8 cellular contexts compared by ENCODE assay signal in genomic region chr16:56600398-56600999, GRCh38. TPM values are rescaled to one million over a fixed set of nuclear protein-coding genes. Genes with fewer than 3 reads are reported as not detected.
DNase-seq lines count a peak whose midpoint lies in the region; ATAC-seq, FAIRE-seq and TF ChIP-seq lines count a peak whose summit lies in the region.

No MANE protein-coding gene starts in this region.

- no peak for TF ChIP-seq EP300 in K562 (IDR thresholded peaks at IDR 0.05; ENCODE audit: low read length)

- DNase-seq in AG10803 (ENCODE audit: low read depth) (peak; percentile 60), NCI-H748 (lab: John Stamatoyannopoulos, UW; ENCODE audit: unreplicated experiment) (peak; percentile 33), K562 (ENCODE audit: extremely low read depth in 1 of 4, low spot score in 3 of 4) (peak; percentile 47 to 61 (median 56)), kidney epithelial cell (ENCODE audit: low read depth) (no peak), thoracic aorta (ENCODE audit: low spot score) (no peak), NCI-H2029 treated with DMSO at 0.1 percent for 48 hours (lab: John Stamatoyannopoulos, UW) (no peak), NCI-H446 treated with DMSO at 0.1 percent for 48 hours (lab: John Stamatoyannopoulos, UW) (no peak)

- POLR2A ChIA-PET in K562 (lab: Yijun Ruan, JAX) = interaction anchor here (0.6 to 1.0 kb wide), 3 partner anchors 101 to 463 kb away, joined by 3 to 4 read pairs (median 4); no protein-coding TSS in a partner anchor

- in situ Hi-C loops in K562 (cut with MboI) = no loop called here

- no peak overlapping the region for H3K4me2 ChIP-seq in K562 (ENCODE audit: insufficient read depth, low read length)

- H3K4me1 ChIP-seq in K562 (replicated peaks in 1 of 2; ENCODE audit: control insufficient read depth in 2 of 2, insufficient read depth in 2 of 2, low read length in 2 of 2) (no peaks in the 10 kb centered on the region; a peak in 1 of 5 replicates), thoracic aorta (ENCODE audit: control insufficient read depth in 1 of 2, low read depth in 2 of 2) (no peaks in the 10 kb centered on the region)

- no peak overlapping the region for H3K9ac ChIP-seq in K562 (ENCODE audit: insufficient read depth in 1 of 2, low read depth in 2 of 2, low read length in 2 of 2)

- no peak overlapping the region for H3K27ac ChIP-seq in K562 (ENCODE audit: extremely low read depth, low read depth, low read length)
- no peak overlapping the region for H3K27ac ChIP-seq in thoracic aorta

- no peaks in the 10 kb centered on the region for H4K20me1 ChIP-seq in K562 (replicated peaks; ENCODE audit: control insufficient read depth, insufficient read depth, low read length)

- H3K27me3 ChIP-seq in K562 (ENCODE audit: control insufficient read depth in 2 of 2, insufficient read depth in 2 of 2, low read length in 2 of 2) = peaks cover 3 to 16% of the 10 kb centered on the region in 2 experiments; a peak in 2 of 5 replicates
- H3K27me3 ChIP-seq in kidney epithelial cell (ENCODE audit: control insufficient read depth, insufficient read depth, low read length) = no peaks in the 10 kb centered on the region
- no peaks in the 10 kb centered on the region for H3K27me3 ChIP-seq in thoracic aorta (replicated peaks; ENCODE audit: insufficient read depth)

- H3K9me3 ChIP-seq in K562 (replicated peaks; ENCODE audit: control insufficient read depth, insufficient read depth, low read depth, low read length) (no peaks in the 10 kb centered on the region), thoracic aorta (no peaks in the 10 kb centered on the region)

- TF ChIP-seq CTCF in AG10803 (conservative IDR thresholded peaks at IDR 0.05; ENCODE audit: low read length) = peak; percentile 82
- peak; percentile 78 for TF ChIP-seq CTCF in GM12872 (IDR thresholded peaks at IDR 0.05; ENCODE audit: insufficient read depth, low read depth, low read length)
- TF ChIP-seq CTCF in K562 (IDR thresholded peaks at IDR 0.05 in 2 of 3, conservative IDR thresholded peaks at IDR 0.05 in 1 of 3; ENCODE audit: insufficient read depth in 2 of 3, low read depth in 1 of 3, low read length in 3 of 3) = peak; percentile 61 to 74 (median 73)
- peak; percentile 68 for TF ChIP-seq CTCF in kidney epithelial cell (IDR thresholded peaks at IDR 0.05; ENCODE audit: insufficient read depth, low read length, poor library complexity, severe bottlenecking)
- TF ChIP-seq CTCF in thoracic aorta (IDR thresholded peaks at IDR 0.05) = peak; percentile 59

- intact Hi-C loops in K562 (cut with micrococcal nuclease) = no loop called here

- no peaks in the 10 kb centered on the region for H3K9me1 ChIP-seq in K562 (ENCODE audit: control insufficient read depth, insufficient read depth, low read length)

- H3K36me3 ChIP-seq in K562 (ENCODE audit: control insufficient read depth, insufficient read depth, low read length) (no peaks in the 10 kb centered on the region), kidney epithelial cell (ENCODE audit: control insufficient read depth, insufficient read depth, low read length) (no peaks in the 10 kb centered on the region), thoracic aorta (no peaks in the 10 kb centered on the region)

- ATAC-seq in K562 (peak; percentile 78), thoracic aorta (ENCODE audit: insufficient number of reproducible peaks, low FRiP score, low read depth) (no peak)

- H3K79me2 ChIP-seq in K562 (ENCODE audit: control insufficient read depth, insufficient read depth, low read length) = no peaks in the 10 kb centered on the region

- no peak overlapping the region for H2AFZ ChIP-seq in K562 (ENCODE audit: low read depth, low read length)

- WGBS in K562 (ENCODE audit: insufficient coverage, low coverage, missing lambda C conversion rate) = under 1% methylated on average over 8 of the region's 8 CpGs

- CTCF ChIA-PET in K562 (lab: Yijun Ruan, JAX; ENCODE audit: low intra/inter-chr PET ratio) = interaction anchor here (0.6 to 1.2 kb wide), 3 partner anchors 22 to 101 kb away, joined by 3 to 4 read pairs (median 4); no protein-coding TSS in a partner anchor

- BruUV-seq in K562 (replicated peaks; lab: Mats Ljungman, UMichigan) = no TSS peak

- peak; percentile 90 for FAIRE-seq in K562 (lab: Jason Lieb, UNC)

- H3K4me3 ChIP-seq in AG10803 (ENCODE audit: low read length) (no peak overlapping the region), K562 (no peak overlapping the region), kidney epithelial cell (ENCODE audit: low read depth, low read length) (no peak overlapping the region), thoracic aorta (no peak overlapping the region)

- no peak for TF ChIP-seq POLR2A in K562 (conservative IDR thresholded peaks at IDR 0.05)

- peak; percentile 25 to 61 for TF ChIP-seq RAD21 in K562 (CRISPR knock-in tag; conservative IDR thresholded peaks at IDR 0.05 in 1 of 2, IDR thresholded peaks at IDR 0.05 in 1 of 2)

RNA-seq across cellular contexts. Expression of gene MT2A, which starts 7.9 kb away (rescaled TPM):
- 2.9 and 6.0 TPM in 2 replicates for total RNA-seq in K562 (2011; cell fraction: chromatin; rRNA removed; ENCODE audit: low replicate concordance)
- total RNA-seq in K562 (2011; cell fraction: nucleolus; rRNA removed) = 4.5 and 5.5 TPM in 2 replicates
- total RNA-seq in K562 (2011; cell fraction: nucleoplasm; rRNA removed) = 10.5 and 11.7 TPM in 2 replicates
- 7.3 and 11.7 TPM in 2 replicates for total RNA-seq in K562 (2014; rRNA removed)
- 1.9 and 2.0 TPM in 2 replicates for total RNA-seq in K562 (2014; rRNA removed; fragmentation: Illumina TruSeq; extraction: Trizol)
- 4.7 and 8.5 TPM in 2 replicates for total RNA-seq in K562 (2015; rRNA removed; fragmentation: Illumina TruSeq; extraction: Trizol)
- 11.9 and 14.4 TPM in 2 replicates for total RNA-seq in K562 (2021)
- polyA plus RNA-seq in K562 (2011; rRNA removed) = 7.0 and 30.7 TPM in 2 replicates
- 23.6 and 39.9 TPM in 2 replicates for polyA plus RNA-seq in K562 (2011; cell fraction: cytosol; rRNA removed)
- 12.3 and 26.2 TPM in 2 replicates for polyA plus RNA-seq in K562 (2011; cell fraction: nucleus; rRNA removed)
- polyA plus RNA-seq in K562 (2012) = 35.6 and 55.2 TPM in 2 replicates
- polyA plus RNA-seq in K562 (2014; fragmentation: Illumina TruSeq; extraction: Trizol) = 3.6 and 5.9 TPM in 2 replicates
- 10 to 100 TPM; 13.3 to 16.9 TPM for polyA plus RNA-seq in K562 (2014; fragmentation: Nextera tagmentation; extraction: Ambion mirVana)
- 10.0 and 12.0 TPM in 2 replicates for polyA plus RNA-seq in K562 (2014; rRNA removed)
- polyA minus RNA-seq in K562 (2011; rRNA and poly(A)+ RNA removed) = 2.3 and 3.7 TPM in 2 replicates
- 25.7 and 72.6 TPM in 2 replicates for polyA minus RNA-seq in K562 (2011; cell fraction: cytosol; rRNA and poly(A)+ RNA removed)
- 3.9 and 11.7 TPM in 2 replicates for polyA minus RNA-seq in K562 (2011; cell fraction: nucleus; rRNA and poly(A)+ RNA removed)
- 139 and 338 TPM in 2 replicates for total RNA-seq in kidney epithelial cell
- total RNA-seq in thoracic aorta = 100 to 1,000 TPM; 107 to 185 TPM

RNA-seq across cellular contexts. Expression of gene MT3, which starts 11.2 kb away (rescaled TPM):
- total RNA-seq in K562 (2011; cell fraction: chromatin; rRNA removed; ENCODE audit: low replicate concordance) = not detected in 2 replicates
- not detected in 2 replicates for total RNA-seq in K562 (2011; cell fraction: nucleolus; rRNA removed)
- not detected in 2 replicates for total RNA-seq in K562 (2011; cell fraction: nucleoplasm; rRNA removed)
- total RNA-seq in K562 (2014; rRNA removed) (not detected in 2 replicates), K562 (2014; rRNA removed; fragmentation: Illumina TruSeq; extraction: Trizol) (not detected in 2 replicates), K562 (2015; rRNA removed; fragmentation: Illumina TruSeq; extraction: Trizol) (not detected in 2 replicates), K562 (2021) (not detected in 2 replicates), kidney epithelial cell (not detected in 2 replicates), thoracic aorta (not detected)
- polyA plus RNA-seq in K562 (2011; rRNA removed) (not detected in 2 replicates), K562 (2014; fragmentation: Illumina TruSeq; extraction: Trizol) (not detected in 2 replicates), K562 (2014; fragmentation: Nextera tagmentation; extraction: Ambion mirVana) (not detected), K562 (2014; rRNA removed) (not detected in 2 replicates)
- polyA plus RNA-seq in K562 (2011; cell fraction: cytosol; rRNA removed) = not detected in 2 replicates
- not detected in 2 replicates for polyA plus RNA-seq in K562 (2011; cell fraction: nucleus; rRNA removed)
- not detected in 2 replicates for polyA plus RNA-seq in K562 (2012)
- not detected in 2 replicates for polyA minus RNA-seq in K562 (2011; rRNA and poly(A)+ RNA removed)
- not detected in 2 replicates for polyA minus RNA-seq in K562 (2011; cell fraction: cytosol; rRNA and poly(A)+ RNA removed)
- not detected in 2 replicates for polyA minus RNA-seq in K562 (2011; cell fraction: nucleus; rRNA and poly(A)+ RNA removed)

RNA-seq across cellular contexts. Expression of gene MT1E, which starts 25.1 kb away (rescaled TPM):
- not detected in 2 replicates for total RNA-seq in K562 (2011; cell fraction: chromatin; rRNA removed; ENCODE audit: low replicate concordance)
- not detected in 2 replicates for total RNA-seq in K562 (2011; cell fraction: nucleolus; rRNA removed)
- not detected in 2 replicates for total RNA-seq in K562 (2011; cell fraction: nucleoplasm; rRNA removed)
- total RNA-seq in K562 (2014; rRNA removed) = 0.29 and 0.45 TPM in 2 replicates
- not detected in 2 replicates for total RNA-seq in K562 (2014; rRNA removed; fragmentation: Illumina TruSeq; extraction: Trizol)
- total RNA-seq in K562 (2015; rRNA removed; fragmentation: Illumina TruSeq; extraction: Trizol) = 0.29 and 0.38 TPM in 2 replicates
- 0.47 and 0.74 TPM in 2 replicates for total RNA-seq in K562 (2021)
- 0.45 and 2.3 TPM in 2 replicates for polyA plus RNA-seq in K562 (2011; rRNA removed)
- 2.4 and 7.3 TPM in 2 replicates for polyA plus RNA-seq in K562 (2011; cell fraction: cytosol; rRNA removed)
- 0.91 and 1.2 TPM in 2 replicates for polyA plus RNA-seq in K562 (2011; cell fraction: nucleus; rRNA removed)
- 0.51 and 1.2 TPM in 2 replicates for polyA plus RNA-seq in K562 (2012)
- not detected in 2 replicates for polyA plus RNA-seq in K562 (2014; fragmentation: Illumina TruSeq; extraction: Trizol)
- polyA plus RNA-seq in K562 (2014; fragmentation: Nextera tagmentation; extraction: Ambion mirVana) = under 1 TPM in 1 of 2 experiments, not detected in 1; 0.52 TPM
- 0.81 TPM in 1 of 2 replicates, not detected in the other for polyA plus RNA-seq in K562 (2014; rRNA removed)
- 0.48 TPM in 1 of 2 replicates, not detected in the other for polyA minus RNA-seq in K562 (2011; rRNA and poly(A)+ RNA removed)
- polyA minus RNA-seq in K562 (2011; cell fraction: cytosol; rRNA and poly(A)+ RNA removed) = 2.5 TPM in 1 of 2 replicates, not detected in the other
- polyA minus RNA-seq in K562 (2011; cell fraction: nucleus; rRNA and poly(A)+ RNA removed) = not detected in 2 replicates
- 75.8 and 110 TPM in 2 replicates for total RNA-seq in kidney epithelial cell
- 100 to 1,000 TPM; 106 to 214 TPM for total RNA-seq in thoracic aorta

RNA-seq across cellular contexts. Expression of gene MT1M, which starts 32.0 kb away (rescaled TPM):
- total RNA-seq in K562 (2011; cell fraction: chromatin; rRNA removed; ENCODE audit: low replicate concordance) = not detected in 2 replicates
- not detected in 2 replicates for total RNA-seq in K562 (2011; cell fraction: nucleolus; rRNA removed)
- total RNA-seq in K562 (2011; cell fraction: nucleoplasm; rRNA removed) = not detected in 2 replicates
- total RNA-seq in K562 (2014; rRNA removed) (not detected in 2 replicates), K562 (2014; rRNA removed; fragmentation: Illumina TruSeq; extraction: Trizol) (not detected in 2 replicates), K562 (2015; rRNA removed; fragmentation: Illumina TruSeq; extraction: Trizol) (not detected in 2 replicates), K562 (2021) (not detected in 2 replicates), kidney epithelial cell (1.9 and 4.3 TPM in 2 replicates), thoracic aorta (10 to 100 TPM; 23.2 to 53.6 TPM)
- polyA plus RNA-seq in K562 (2011; rRNA removed) (not detected in 2 replicates), K562 (2014; fragmentation: Illumina TruSeq; extraction: Trizol) (not detected in 2 replicates), K562 (2014; fragmentation: Nextera tagmentation; extraction: Ambion mirVana) (not detected), K562 (2014; rRNA removed) (not detected in 2 replicates)
- not detected in 2 replicates for polyA plus RNA-seq in K562 (2011; cell fraction: cytosol; rRNA removed)
- not detected in 2 replicates for polyA plus RNA-seq in K562 (2011; cell fraction: nucleus; rRNA removed)
- polyA plus RNA-seq in K562 (2012) = not detected in 2 replicates
- not detected in 2 replicates for polyA minus RNA-seq in K562 (2011; rRNA and poly(A)+ RNA removed)
- not detected in 2 replicates for polyA minus RNA-seq in K562 (2011; cell fraction: cytosol; rRNA and poly(A)+ RNA removed)
- polyA minus RNA-seq in K562 (2011; cell fraction: nucleus; rRNA and poly(A)+ RNA removed) = not detected in 2 replicates

RNA-seq across cellular contexts. Expression of gene MT4, which starts 35.6 kb away (rescaled TPM):
- not detected in 2 replicates for total RNA-seq in K562 (2011; cell fraction: chromatin; rRNA removed; ENCODE audit: low replicate concordance)
- not detected in 2 replicates for total RNA-seq in K562 (2011; cell fraction: nucleolus; rRNA removed)
- total RNA-seq in K562 (2011; cell fraction: nucleoplasm; rRNA removed) = not detected in 2 replicates
- total RNA-seq in K562 (2014; rRNA removed) = not detected in 2 replicates
- not detected in 2 replicates for total RNA-seq in K562 (2014; rRNA removed; fragmentation: Illumina TruSeq; extraction: Trizol)
- total RNA-seq in K562 (2015; rRNA removed; fragmentation: Illumina TruSeq; extraction: Trizol) = not detected in 2 replicates
- total RNA-seq in K562 (2021) = not detected in 2 replicates
- polyA plus RNA-seq in K562 (2011; rRNA removed) = not detected in 2 replicates
- not detected in 2 replicates for polyA plus RNA-seq in K562 (2011; cell fraction: cytosol; rRNA removed)
- not detected in 2 replicates for polyA plus RNA-seq in K562 (2011; cell fraction: nucleus; rRNA removed)
- polyA plus RNA-seq in K562 (2012) = 1.7 TPM in 1 of 2 replicates, not detected in the other
- polyA plus RNA-seq in K562 (2014; fragmentation: Illumina TruSeq; extraction: Trizol) = not detected in 2 replicates
- not detected for polyA plus RNA-seq in K562 (2014; fragmentation: Nextera tagmentation; extraction: Ambion mirVana)
- not detected in 2 replicates for polyA plus RNA-seq in K562 (2014; rRNA removed)
- not detected in 2 replicates for polyA minus RNA-seq in K562 (2011; rRNA and poly(A)+ RNA removed)
- not detected in 2 replicates for polyA minus RNA-seq in K562 (2011; cell fraction: cytosol; rRNA and poly(A)+ RNA removed)
- polyA minus RNA-seq in K562 (2011; cell fraction: nucleus; rRNA and poly(A)+ RNA removed) = not detected in 2 replicates
- total RNA-seq in kidney epithelial cell = not detected in 2 replicates
- total RNA-seq in thoracic aorta = not detected

Comparison
In these comparisons a context has a peak if more than half of its experiments do, and no peak if none do; other contexts are left out.
1. DNase-seq: peak in AG10803 (single experiment), NCI-H748 (single experiment) and K562 (4 of 4); none in kidney epithelial cell (single experiment), thoracic aorta (single experiment), NCI-H2029 treated with DMSO at 0.1 percent for 48 hours (single experiment) and NCI-H446 treated with DMSO at 0.1 percent for 48 hours (single experiment).
2. RNA of gene MT1E, which starts 25.1 kb away (total RNA-seq): 106 to 214 TPM in thoracic aorta and 75.8 to 110 TPM in kidney epithelial cell; 0.29 to 0.74 TPM in K562; every median in the first group is over 10 times any median in the second.
3. Peak in every context shown above with its lines, with median percentiles within 50 percentile points of each other: CTCF ChIP-seq.